1 cellular context compared by ENCODE assay signal in the genomic region with DNA sequence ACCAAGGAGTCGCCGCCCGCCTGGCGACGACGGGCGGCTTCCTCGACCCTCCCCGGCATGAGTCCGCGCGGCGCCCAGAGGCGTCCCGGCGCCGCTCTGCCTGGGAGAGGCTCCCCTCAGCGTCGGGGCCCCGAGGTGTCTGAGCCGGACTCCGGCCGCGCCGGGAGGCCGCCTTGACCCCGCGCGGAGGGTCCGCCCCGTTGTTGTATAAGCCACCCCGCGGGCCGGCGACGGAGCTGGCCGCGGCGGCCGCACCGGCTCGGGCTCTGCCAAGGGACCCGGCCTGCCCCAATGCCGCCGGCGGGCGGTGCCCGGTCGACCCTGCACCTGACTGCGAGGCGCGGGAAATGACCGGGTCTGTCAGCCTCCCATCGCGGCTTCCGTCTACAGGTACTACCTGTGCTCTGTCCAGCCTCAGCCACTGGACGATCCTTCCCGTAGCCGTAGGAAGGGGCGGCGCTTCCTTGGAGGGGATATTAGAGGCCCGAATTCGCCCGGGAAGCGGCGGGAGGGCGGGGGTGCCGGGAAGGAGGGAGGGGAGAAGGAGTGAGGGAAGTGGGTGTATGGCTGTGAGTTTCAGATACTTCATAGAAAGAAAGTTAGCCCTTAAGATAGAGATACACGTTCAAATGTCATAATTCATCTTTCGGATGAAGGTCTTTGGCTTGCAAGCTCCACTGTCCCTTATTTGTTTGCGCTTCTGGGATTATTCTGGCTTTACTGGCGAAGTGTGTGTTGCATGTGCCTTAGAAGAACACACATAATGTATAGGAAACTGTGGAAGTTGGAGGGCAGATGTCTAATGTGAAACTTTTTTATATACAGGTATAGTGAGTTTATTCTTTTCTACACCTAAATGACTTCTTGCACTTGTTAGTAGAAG.
TF ChIP-seq lines count a peak whose summit lies in the region.

No MANE protein-coding gene starts in this region.

TF ChIP-seq in HepG2, 621 proteins besides CTCF, POLR2A, EP300 and RAD21 (continued from another document and continues in another):
- TF ChIP-seq ZNF512 (CRISPR knock-in tag; IDR thresholded peaks at IDR 0.05), result no peak
- TF ChIP-seq TSC22D2 (CRISPR knock-in tag; IDR thresholded peaks at IDR 0.05; ENCODE audit: borderline replicate concordance), result no peak
- no peak for TF ChIP-seq ZNF124 (CRISPR knock-in tag; IDR thresholded peaks at IDR 0.05)
- TF ChIP-seq GATAD1 (CRISPR knock-in tag; IDR thresholded peaks at IDR 0.05), result no peak
- no peak for TF ChIP-seq MBNL3 (CRISPR knock-in tag; conservative IDR thresholded peaks at IDR 0.05)
- TF ChIP-seq HNF4G (IDR thresholded peaks at IDR 0.05; ENCODE audit: borderline replicate concordance, low read depth, low read length), result 0 out of 2 replicates have a peak, but pooled peaks have one; percentile 3
- no peak for TF ChIP-seq HNF4G (CRISPR knock-in tag; IDR thresholded peaks at IDR 0.05; ENCODE audit: borderline replicate concordance, low read depth)
- TF ChIP-seq SNAPC2 (CRISPR knock-in tag; IDR thresholded peaks at IDR 0.05), result no peak
- TF ChIP-seq BATF2 (CRISPR knock-in tag; IDR thresholded peaks at IDR 0.05), result peak; percentile 56; the same call in 1 of the 2 replicates
- no peak for TF ChIP-seq MIER2 (CRISPR knock-in tag; IDR thresholded peaks at IDR 0.05)
- TF ChIP-seq, protein P1, sequence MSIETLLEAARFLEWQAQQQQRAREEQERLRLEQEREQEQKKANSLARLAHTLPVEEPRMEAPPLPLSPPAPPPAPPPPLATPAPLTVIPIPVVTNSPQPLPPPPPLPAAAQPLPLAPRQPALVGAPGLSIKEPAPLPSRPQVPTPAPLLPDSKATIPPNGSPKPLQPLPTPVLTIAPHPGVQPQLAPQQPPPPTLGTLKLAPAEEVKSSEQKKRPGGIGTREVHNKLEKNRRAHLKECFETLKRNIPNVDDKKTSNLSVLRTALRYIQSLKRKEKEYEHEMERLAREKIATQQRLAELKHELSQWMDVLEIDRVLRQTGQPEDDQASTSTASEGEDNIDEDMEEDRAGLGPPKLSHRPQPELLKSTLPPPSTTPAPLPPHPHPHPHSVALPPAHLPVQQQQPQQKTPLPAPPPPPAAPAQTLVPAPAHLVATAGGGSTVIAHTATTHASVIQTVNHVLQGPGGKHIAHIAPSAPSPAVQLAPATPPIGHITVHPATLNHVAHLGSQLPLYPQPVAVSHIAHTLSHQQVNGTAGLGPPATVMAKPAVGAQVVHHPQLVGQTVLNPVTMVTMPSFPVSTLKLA (IDR thresholded peaks at IDR 0.05), result no peak
- no peak for TF ChIP-seq GLI4 (CRISPR knock-in tag; IDR thresholded peaks at IDR 0.05; ENCODE audit: borderline replicate concordance)
- TF ChIP-seq SNRNP70 (IDR thresholded peaks at IDR 0.05; ENCODE audit: low read depth, low read length), result no peak
- TF ChIP-seq, protein P2, sequence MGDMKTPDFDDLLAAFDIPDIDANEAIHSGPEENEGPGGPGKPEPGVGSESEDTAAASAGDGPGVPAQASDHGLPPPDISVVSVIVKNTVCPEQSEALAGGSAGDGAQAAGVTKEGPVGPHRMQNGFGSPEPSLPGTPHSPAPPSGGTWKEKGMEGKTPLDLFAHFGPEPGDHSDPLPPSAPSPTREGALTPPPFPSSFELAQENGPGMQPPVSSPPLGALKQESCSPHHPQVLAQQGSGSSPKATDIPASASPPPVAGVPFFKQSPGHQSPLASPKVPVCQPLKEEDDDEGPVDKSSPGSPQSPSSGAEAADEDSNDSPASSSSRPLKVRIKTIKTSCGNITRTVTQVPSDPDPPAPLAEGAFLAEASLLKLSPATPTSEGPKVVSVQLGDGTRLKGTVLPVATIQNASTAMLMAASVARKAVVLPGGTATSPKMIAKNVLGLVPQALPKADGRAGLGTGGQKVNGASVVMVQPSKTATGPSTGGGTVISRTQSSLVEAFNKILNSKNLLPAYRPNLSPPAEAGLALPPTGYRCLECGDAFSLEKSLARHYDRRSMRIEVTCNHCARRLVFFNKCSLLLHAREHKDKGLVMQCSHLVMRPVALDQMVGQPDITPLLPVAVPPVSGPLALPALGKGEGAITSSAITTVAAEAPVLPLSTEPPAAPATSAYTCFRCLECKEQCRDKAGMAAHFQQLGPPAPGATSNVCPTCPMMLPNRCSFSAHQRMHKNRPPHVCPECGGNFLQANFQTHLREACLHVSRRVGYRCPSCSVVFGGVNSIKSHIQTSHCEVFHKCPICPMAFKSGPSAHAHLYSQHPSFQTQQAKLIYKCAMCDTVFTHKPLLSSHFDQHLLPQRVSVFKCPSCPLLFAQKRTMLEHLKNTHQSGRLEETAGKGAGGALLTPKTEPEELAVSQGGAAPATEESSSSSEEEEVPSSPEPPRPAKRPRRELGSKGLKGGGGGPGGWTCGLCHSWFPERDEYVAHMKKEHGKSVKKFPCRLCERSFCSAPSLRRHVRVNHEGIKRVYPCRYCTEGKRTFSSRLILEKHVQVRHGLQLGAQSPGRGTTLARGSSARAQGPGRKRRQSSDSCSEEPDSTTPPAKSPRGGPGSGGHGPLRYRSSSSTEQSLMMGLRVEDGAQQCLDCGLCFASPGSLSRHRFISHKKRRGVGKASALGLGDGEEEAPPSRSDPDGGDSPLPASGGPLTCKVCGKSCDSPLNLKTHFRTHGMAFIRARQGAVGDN (CRISPR knock-in tag; IDR thresholded peaks at IDR 0.05), result no peak; the same call in 1 of the 2 replicates
- 0 out of 2 replicates have a peak, but pooled peaks have one; percentile 27 for TF ChIP-seq ELF1 (CRISPR knock-in tag; IDR thresholded peaks at IDR 0.05)
- no peak for TF ChIP-seq ZNF549 (CRISPR knock-in tag; IDR thresholded peaks at IDR 0.05)
- no peak for TF ChIP-seq ZNF616 (CRISPR knock-in tag; IDR thresholded peaks at IDR 0.05; ENCODE audit: low read depth)
- TF ChIP-seq, protein P3, sequence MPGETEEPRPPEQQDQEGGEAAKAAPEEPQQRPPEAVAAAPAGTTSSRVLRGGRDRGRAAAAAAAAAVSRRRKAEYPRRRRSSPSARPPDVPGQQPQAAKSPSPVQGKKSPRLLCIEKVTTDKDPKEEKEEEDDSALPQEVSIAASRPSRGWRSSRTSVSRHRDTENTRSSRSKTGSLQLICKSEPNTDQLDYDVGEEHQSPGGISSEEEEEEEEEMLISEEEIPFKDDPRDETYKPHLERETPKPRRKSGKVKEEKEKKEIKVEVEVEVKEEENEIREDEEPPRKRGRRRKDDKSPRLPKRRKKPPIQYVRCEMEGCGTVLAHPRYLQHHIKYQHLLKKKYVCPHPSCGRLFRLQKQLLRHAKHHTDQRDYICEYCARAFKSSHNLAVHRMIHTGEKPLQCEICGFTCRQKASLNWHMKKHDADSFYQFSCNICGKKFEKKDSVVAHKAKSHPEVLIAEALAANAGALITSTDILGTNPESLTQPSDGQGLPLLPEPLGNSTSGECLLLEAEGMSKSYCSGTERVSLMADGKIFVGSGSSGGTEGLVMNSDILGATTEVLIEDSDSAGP (CRISPR knock-in tag; IDR thresholded peaks at IDR 0.05; ENCODE audit: borderline replicate concordance), result 0 out of 2 replicates have a peak, but pooled peaks have one; percentile 15
- TF ChIP-seq ZNF30 (CRISPR knock-in tag; IDR thresholded peaks at IDR 0.05), result no peak
- no peak for TF ChIP-seq ZNF619 (CRISPR knock-in tag; IDR thresholded peaks at IDR 0.05)
- TF ChIP-seq ZNF547 (CRISPR knock-in tag; IDR thresholded peaks at IDR 0.05), result no peak; the same call in 1 of the 2 replicates
- TF ChIP-seq ADNP (CRISPR knock-in tag; IDR thresholded peaks at IDR 0.05), result no peak
- TF ChIP-seq, protein P4, sequence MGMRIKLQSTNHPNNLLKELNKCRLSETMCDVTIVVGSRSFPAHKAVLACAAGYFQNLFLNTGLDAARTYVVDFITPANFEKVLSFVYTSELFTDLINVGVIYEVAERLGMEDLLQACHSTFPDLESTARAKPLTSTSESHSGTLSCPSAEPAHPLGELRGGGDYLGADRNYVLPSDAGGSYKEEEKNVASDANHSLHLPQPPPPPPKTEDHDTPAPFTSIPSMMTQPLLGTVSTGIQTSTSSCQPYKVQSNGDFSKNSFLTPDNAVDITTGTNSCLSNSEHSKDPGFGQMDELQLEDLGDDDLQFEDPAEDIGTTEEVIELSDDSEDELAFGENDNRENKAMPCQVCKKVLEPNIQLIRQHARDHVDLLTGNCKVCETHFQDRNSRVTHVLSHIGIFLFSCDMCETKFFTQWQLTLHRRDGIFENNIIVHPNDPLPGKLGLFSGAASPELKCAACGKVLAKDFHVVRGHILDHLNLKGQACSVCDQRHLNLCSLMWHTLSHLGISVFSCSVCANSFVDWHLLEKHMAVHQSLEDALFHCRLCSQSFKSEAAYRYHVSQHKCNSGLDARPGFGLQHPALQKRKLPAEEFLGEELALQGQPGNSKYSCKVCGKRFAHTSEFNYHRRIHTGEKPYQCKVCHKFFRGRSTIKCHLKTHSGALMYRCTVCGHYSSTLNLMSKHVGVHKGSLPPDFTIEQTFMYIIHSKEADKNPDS (CRISPR knock-in tag; IDR thresholded peaks at IDR 0.05), result no peak; the same call in 1 of the 2 replicates
- no peak for TF ChIP-seq FIP1L1 (IDR thresholded peaks at IDR 0.05; ENCODE audit: borderline replicate concordance, insufficient read depth, low read depth, low read length)
- TF ChIP-seq GATA4 (IDR thresholded peaks at IDR 0.05; ENCODE audit: borderline replicate concordance, low read depth), result no peak; the same call in 1 of the 2 replicates
- TF ChIP-seq ZNF550 (CRISPR knock-in tag; IDR thresholded peaks at IDR 0.05; ENCODE audit: borderline replicate concordance), result no peak
- TF ChIP-seq ZNF772 (CRISPR knock-in tag; IDR thresholded peaks at IDR 0.05), result no peak
- TF ChIP-seq, protein P5, sequence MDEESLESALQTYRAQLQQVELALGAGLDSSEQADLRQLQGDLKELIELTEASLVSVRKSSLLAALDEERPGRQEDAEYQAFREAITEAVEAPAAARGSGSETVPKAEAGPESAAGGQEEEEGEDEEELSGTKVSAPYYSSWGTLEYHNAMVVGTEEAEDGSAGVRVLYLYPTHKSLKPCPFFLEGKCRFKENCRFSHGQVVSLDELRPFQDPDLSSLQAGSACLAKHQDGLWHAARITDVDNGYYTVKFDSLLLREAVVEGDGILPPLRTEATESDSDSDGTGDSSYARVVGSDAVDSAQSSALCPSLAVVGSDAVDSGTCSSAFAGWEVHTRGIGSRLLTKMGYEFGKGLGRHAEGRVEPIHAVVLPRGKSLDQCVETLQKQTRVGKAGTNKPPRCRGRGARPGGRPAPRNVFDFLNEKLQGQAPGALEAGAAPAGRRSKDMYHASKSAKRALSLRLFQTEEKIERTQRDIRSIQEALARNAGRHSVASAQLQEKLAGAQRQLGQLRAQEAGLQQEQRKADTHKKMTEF (CRISPR knock-in tag; IDR thresholded peaks at IDR 0.05), result peak; percentile 3; the same call in 1 of the 2 replicates
- TF ChIP-seq, protein P6, sequence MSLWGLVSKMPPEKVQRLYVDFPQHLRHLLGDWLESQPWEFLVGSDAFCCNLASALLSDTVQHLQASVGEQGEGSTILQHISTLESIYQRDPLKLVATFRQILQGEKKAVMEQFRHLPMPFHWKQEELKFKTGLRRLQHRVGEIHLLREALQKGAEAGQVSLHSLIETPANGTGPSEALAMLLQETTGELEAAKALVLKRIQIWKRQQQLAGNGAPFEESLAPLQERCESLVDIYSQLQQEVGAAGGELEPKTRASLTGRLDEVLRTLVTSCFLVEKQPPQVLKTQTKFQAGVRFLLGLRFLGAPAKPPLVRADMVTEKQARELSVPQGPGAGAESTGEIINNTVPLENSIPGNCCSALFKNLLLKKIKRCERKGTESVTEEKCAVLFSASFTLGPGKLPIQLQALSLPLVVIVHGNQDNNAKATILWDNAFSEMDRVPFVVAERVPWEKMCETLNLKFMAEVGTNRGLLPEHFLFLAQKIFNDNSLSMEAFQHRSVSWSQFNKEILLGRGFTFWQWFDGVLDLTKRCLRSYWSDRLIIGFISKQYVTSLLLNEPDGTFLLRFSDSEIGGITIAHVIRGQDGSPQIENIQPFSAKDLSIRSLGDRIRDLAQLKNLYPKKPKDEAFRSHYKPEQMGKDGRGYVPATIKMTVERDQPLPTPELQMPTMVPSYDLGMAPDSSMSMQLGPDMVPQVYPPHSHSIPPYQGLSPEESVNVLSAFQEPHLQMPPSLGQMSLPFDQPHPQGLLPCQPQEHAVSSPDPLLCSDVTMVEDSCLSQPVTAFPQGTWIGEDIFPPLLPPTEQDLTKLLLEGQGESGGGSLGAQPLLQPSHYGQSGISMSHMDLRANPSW (CRISPR knock-in tag; IDR thresholded peaks at IDR 0.05; ENCODE audit: borderline replicate concordance), result no peak
- TF ChIP-seq ISX (CRISPR knock-in tag; conservative IDR thresholded peaks at IDR 0.05), result no peak
- no peak for TF ChIP-seq FOXM1 (CRISPR knock-in tag; IDR thresholded peaks at IDR 0.05)
- TF ChIP-seq ZNF430 (CRISPR knock-in tag; IDR thresholded peaks at IDR 0.05), result no peak; the same call in 1 of the 2 replicates
- no peak; the same call in 1 of the 2 replicates for TF ChIP-seq CBFB (CRISPR knock-in tag; IDR thresholded peaks at IDR 0.05)
- no peak for TF ChIP-seq ZNF34 (CRISPR knock-in tag; IDR thresholded peaks at IDR 0.05; ENCODE audit: borderline replicate concordance)
- no peak for TF ChIP-seq ZNF577 (CRISPR knock-in tag; IDR thresholded peaks at IDR 0.05; ENCODE audit: borderline replicate concordance, low read depth)
- TF ChIP-seq SOX13 (IDR thresholded peaks at IDR 0.05), result no peak
- TF ChIP-seq SOX13 (CRISPR knock-in tag; conservative IDR thresholded peaks at IDR 0.05 in 1 of 2, IDR thresholded peaks at IDR 0.05 in 1 of 2), result no peak
- TF ChIP-seq ZFP36L1 (CRISPR knock-in tag; IDR thresholded peaks at IDR 0.05), result no peak; the same call in 1 of the 2 replicates
